In genomic region chr4:135834471-135834870, GRCh38 we compare ENCODE assay signal across 4 cellular contexts.
"Had no signal": no experiment of that assay in that cellular context is flagged by ENCODE, and none has a peak within 500 bp of the region (broad histone marks: within the 10 kb centered on the region; RNA-seq: fewer than 3 reads in every experiment).

No MANE protein-coding gene starts in this region.

- DNase-seq: IMR-90, KBM-7 had no signal

- H3K27ac ChIP-seq: HL-60 had no signal

- H3K4me3 ChIP-seq: K562 had no signal
